Comparison of ENCODE assay signal across 20 cellular contexts in genomic region chrX:107827852-107828251, GRCh38. TPM values are rescaled to one million over a fixed set of nuclear protein-coding genes. Genes with fewer than 3 reads are reported as not detected.
A peak's percentile ranks its signal among the peaks of the same experiment; 100 is the strongest.
DNase-seq lines count a peak whose midpoint lies in the region; ATAC-seq, FAIRE-seq and TF ChIP-seq lines count a peak whose summit lies in the region.
"Had no signal": no experiment of that assay in that cellular context is flagged by ENCODE, and none has a peak within 500 bp of the region (broad histone marks: within the 10 kb centered on the region; RNA-seq: fewer than 3 reads in every experiment).

No MANE protein-coding gene starts in this region.

- peaks cover 37% of the 10 kb centered on the region for H3K4me1 Mint-ChIP-seq in activated T-cell treated with anti-CD3 and anti-CD28 coated beads, Interleukin-2, amount 50 U/mL, for 72 hours (ENCODE audit: low read depth)

- H3K4me3 ChIP-seq in esophagus squamous epithelium (peak overlapping the region in 1 of 4 donors; percentile 73), gastrocnemius medialis (no peak overlapping the region), pancreas (no peak overlapping the region)

- DNase-seq in NCI-H345 (lab: John Stamatoyannopoulos, UW) (peak; percentile 19), NCI-H345 treated with DMSO at 0.1 percent for 48 hours (lab: John Stamatoyannopoulos, UW; ENCODE audit: unreplicated experiment) (no peak), esophagus squamous epithelium (lab: John Stamatoyannopoulos, UW) (no peak), gastrocnemius medialis (no peak), pancreas (no peak), NCI-H524 (lab: John Stamatoyannopoulos, UW) (no peak), GM10248 (ENCODE audit: extremely low spot score) (no peak)
- peak in 1 of 2 donors; percentile 10 for DNase-seq in activated T-cell treated with anti-CD3 and anti-CD28 coated beads, Interleukin-2, amount 50 U/mL, for 72 hours
- DNase-seq: activated B cell treated with CpG ODN at 0.5 μM for 24 hours, activated gamma-delta T cell, glutamatergic neuron, left ventricle myocardium inferior, NCI-H1417, NCI-H526 treated with DMSO at 0.1 percent for 48 hours, posterior cingulate gyrus, thyroid gland had no signal

- intact Hi-C loops in esophagus squamous epithelium (cut with DNase I), result no loop called here
- intact Hi-C loops in gastrocnemius medialis (cut with DNase I; ENCODE audit: low total_unique reads), result loop anchor here (5.0 kb wide), 1 partner anchor 51 kb away; the partner anchor contains the start of genes NCBP2L and TSC22D3
- intact Hi-C loops in pancreas (cut with DNase I), result no loop called here

- H3K4me1 ChIP-seq in esophagus squamous epithelium (peaks cover 0 to 52% (median 0%) of the 10 kb centered on the region in 3 donors), gastrocnemius medialis (peaks cover 3 to 9% of the 10 kb centered on the region in 2 donors), pancreas (no peaks in the 10 kb centered on the region)
- H3K4me1 ChIP-seq: left ventricle myocardium inferior, SJSA1, thyroid gland had no signal

- H3K27me3 ChIP-seq in esophagus squamous epithelium (peaks cover 0 to 2% (median 0%) of the 10 kb centered on the region in 4 donors), gastrocnemius medialis (no peaks in the 10 kb centered on the region), pancreas (no peaks in the 10 kb centered on the region)
- H3K27me3 ChIP-seq: SJSA1, thyroid gland had no signal

- H3K27ac Mint-ChIP-seq in activated T-cell treated with anti-CD3 and anti-CD28 coated beads, Interleukin-2, amount 50 U/mL, for 72 hours, result peak overlapping the region; percentile 83
- H3K27ac Mint-ChIP-seq: activated B cell treated with CpG ODN at 0.5 μM for 24 hours had no signal

- TF ChIP-seq POLR2A in esophagus squamous epithelium (IDR thresholded peaks at IDR 0.05), result no peak
- no peak for TF ChIP-seq POLR2A in gastrocnemius medialis (IDR thresholded peaks at IDR 0.05)

- POLR2A ChIA-PET in GM10248 (lab: Yijun Ruan, JAX), result no interaction called here

- no peak for FAIRE-seq in pancreas (lab: Jason Lieb, UNC)
- FAIRE-seq: H1, HTR-8/SVneo had no signal

- H3K27ac ChIP-seq in esophagus squamous epithelium, result peak overlapping the region in 3 of 4 donors; percentile 93 to 95 (median 93)
- H3K27ac ChIP-seq in gastrocnemius medialis, result peak overlapping the region in 3 of 4 donors; percentile 88 to 92 (median 92)
- no peak overlapping the region for H3K27ac ChIP-seq in pancreas
- H3K27ac ChIP-seq: 22Rv1, SJSA1 had no signal

- H3K4me3 Mint-ChIP-seq in activated T-cell treated with anti-CD3 and anti-CD28 coated beads, Interleukin-2, amount 50 U/mL, for 72 hours, result peak overlapping the region; percentile 82 to 92

- 56 to 73% methylated on average over 2 to 4 of the region's 4 CpGs for WGBS in esophagus squamous epithelium, 2 donors
- 49 to 63% methylated on average over 4 of the region's 4 CpGs for WGBS in pancreas, 2 donors

- H3K9me3 ChIP-seq in esophagus squamous epithelium, result no peaks in the 10 kb centered on the region
- no peaks in the 10 kb centered on the region for H3K9me3 ChIP-seq in gastrocnemius medialis
- no peaks in the 10 kb centered on the region for H3K9me3 ChIP-seq in pancreas
- H3K9me3 ChIP-seq: left ventricle myocardium inferior, SJSA1, thyroid gland had no signal

- no peaks in the 10 kb centered on the region for H3K9me3 Mint-ChIP-seq in activated T-cell treated with anti-CD3 and anti-CD28 coated beads, Interleukin-2, amount 50 U/mL, for 72 hours
- H3K9me3 Mint-ChIP-seq: activated B cell treated with CpG ODN at 0.5 μM for 24 hours had no signal

- in situ Hi-C loops in gastrocnemius medialis (cut with MboI; ENCODE audit: low sequenced_read_pairs in 4 of 4), result no loop called here

- peaks cover 10% of the 10 kb centered on the region for H3K27me3 Mint-ChIP-seq in activated T-cell treated with anti-CD3 and anti-CD28 coated beads, Interleukin-2, amount 50 U/mL, for 72 hours (ENCODE audit: low read depth)

- CTCF ChIA-PET in GM10248 (lab: Yijun Ruan, JAX), result no interaction called here

- peak; percentile 19 to 34 for ATAC-seq in activated T-cell treated with anti-CD3 and anti-CD28 coated beads, Interleukin-2, amount 50 U/mL, for 72 hours (replicated peaks in 1 of 2)
- ATAC-seq in gastrocnemius medialis, result no peak
- no peak for ATAC-seq in pancreas

- no peaks in the 10 kb centered on the region for H3K36me3 Mint-ChIP-seq in activated T-cell treated with anti-CD3 and anti-CD28 coated beads, Interleukin-2, amount 50 U/mL, for 72 hours (ENCODE audit: insufficient read depth in 2 of 2)

- H3K36me3 ChIP-seq in esophagus squamous epithelium (no peaks in the 10 kb centered on the region), gastrocnemius medialis (no peaks in the 10 kb centered on the region), pancreas (no peaks in the 10 kb centered on the region)
- H3K36me3 ChIP-seq: left ventricle myocardium inferior, SJSA1, thyroid gland had no signal

- TF ChIP-seq CTCF in esophagus squamous epithelium (IDR thresholded peaks at IDR 0.05) (no peak), gastrocnemius medialis (IDR thresholded peaks at IDR 0.05 in 4 of 5, conservative IDR thresholded peaks at IDR 0.05 in 1 of 5) (no peak), pancreas (IDR thresholded peaks at IDR 0.05) (no peak), GM10248 (IDR thresholded peaks at IDR 0.05; ENCODE audit: control extremely low read depth, extremely low read depth, low read depth, missing control alignments) (no peak)

RNA-seq across cellular contexts. Expression of gene MID2, which starts 2.2 kb away (rescaled TPM):
- 10 to 100 TPM; 15.8 to 18.9 TPM for total RNA-seq in activated T-cell treated with anti-CD3 and anti-CD28 coated beads, Interleukin-2, amount 50 U/mL, for 72 hours
- total RNA-seq in esophagus squamous epithelium (10 to 100 TPM; 14.4 to 24.4 (median 17.7) TPM), gastrocnemius medialis (10 to 100 TPM; 20.5 to 25.4 (median 23.9) TPM), pancreas (10 to 100 TPM in 2 of 6 donors, 1 to 10 TPM in 4; 5.7 to 11.3 (median 8.8) TPM)
- polyA plus RNA-seq in pancreas, result 1 to 10 TPM; 1.6 to 1.9 TPM

RNA-seq across cellular contexts. Expression of gene NCBP2L, which starts 50.3 kb away (rescaled TPM):
- not detected for total RNA-seq in activated T-cell treated with anti-CD3 and anti-CD28 coated beads, Interleukin-2, amount 50 U/mL, for 72 hours
- total RNA-seq in esophagus squamous epithelium (not detected), gastrocnemius medialis (under 1 TPM in 1 of 4 donors, not detected in 3; 0.11 TPM), pancreas (under 1 TPM in 3 of 6 donors, not detected in 3; 0.19 to 0.38 (median 0.20) TPM)
- polyA plus RNA-seq in pancreas, result under 1 TPM; 0.11 to 0.28 TPM
- total RNA-seq: activated B cell treated with CpG ODN at 0.5 μM for 24 hours, H1, left ventricle myocardium inferior, SJSA1, thyroid gland had no signal
- polyA plus RNA-seq: H1 had no signal

RNA-seq across cellular contexts. Expression of gene TSC22D3, which starts 52.3 kb away (rescaled TPM):
- total RNA-seq in activated T-cell treated with anti-CD3 and anti-CD28 coated beads, Interleukin-2, amount 50 U/mL, for 72 hours, result 10 to 100 TPM; 79.1 to 88.1 TPM
- total RNA-seq in esophagus squamous epithelium (100 to 1,000 TPM in 3 of 4 donors, 10 to 100 TPM in 1; 50.2 to 558 (median 140) TPM), gastrocnemius medialis (1,000 to 10,000 TPM in 2 of 4 donors, 100 to 1,000 TPM in 2; 689 to 1,948 (median 1,054) TPM), pancreas (10 to 100 TPM; 12.8 to 86.6 (median 47.3) TPM)
- polyA plus RNA-seq in pancreas, result 10 to 100 TPM; 38.8 to 61.5 TPM

Comparison
In these comparisons a context has a peak if more than half of its experiments do, and no peak if none do; other contexts are left out.
1. ATAC-seq: peak in activated T-cell treated with anti-CD3 and anti-CD28 coated beads, Interleukin-2, amount 50 U/mL, for 72 hours (2 of 2); none in gastrocnemius medialis (0 of 2) and pancreas (0 of 4).
2. H3K27ac ChIP-seq: peak in esophagus squamous epithelium (3 of 4) and gastrocnemius medialis (3 of 4); none in pancreas (0 of 4).